In genomic region chrX:144134448-144135119, GRCh38 we compare ENCODE assay signal across 7 cellular contexts.
A peak's percentile ranks its signal among the peaks of the same experiment; 100 is the strongest.
DNase-seq lines count a peak whose midpoint lies in the region; ATAC-seq, FAIRE-seq and TF ChIP-seq lines count a peak whose summit lies in the region.
"Not testable (repeated sequence)": the region's sequence is repeated elsewhere in the genome, so short reads cannot be mapped to it uniquely, and the experiment has no call there.

No MANE protein-coding gene starts in this region.

- not testable (repeated sequence) for H3K27ac ChIP-seq in mammary epithelial cell (ENCODE audit: insufficient read depth, low read depth, low read length); lung (ENCODE audit: low read depth in 1 of 2, low read length in 1 of 2)

- CTCF ChIA-PET in AG04449 (lab: Yijun Ruan, JAX); mammary epithelial cell (lab: Charles Lee; ENCODE audit: low non-redundant PET): not testable (repeated sequence)

- TF ChIP-seq CTCF in AG04449 (IDR thresholded peaks at IDR 0.05; ENCODE audit: insufficient read depth, low read length, missing control alignments); mammary epithelial cell (conservative IDR thresholded peaks at IDR 0.05 in 1 of 2, IDR thresholded peaks at IDR 0.05 in 1 of 2; ENCODE audit: extremely low read depth in 1 of 2, insufficient read depth in 1 of 2, low read depth in 1 of 2, low read length in 2 of 2); lung (IDR thresholded peaks at IDR 0.05; ENCODE audit: control extremely low read depth, extremely low read depth): not testable (repeated sequence)

- not testable (repeated sequence) for H3K4me3 ChIP-seq in AG04449 (ENCODE audit: low read depth, low read length); mammary epithelial cell (replicated peaks in 1 of 3; ENCODE audit: insufficient read depth in 1 of 3, low read depth in 2 of 3, low read length in 3 of 3); lung

- TF ChIP-seq POLR2A in H54 (IDR thresholded peaks at IDR 0.05; ENCODE audit: low read depth, low read length), result not testable (repeated sequence)

- in situ Hi-C loops in mammary epithelial cell (cut with MboI; ENCODE audit: low sequenced_read_pairs in 2 of 2), result not testable (repeated sequence)

- DNase-seq in AG04449 (ENCODE audit: low read depth, low spot score), result peak; percentile 0
- not testable (repeated sequence) for DNase-seq in H54 (ENCODE audit: insufficient read length, low spot score); lung (ENCODE audit: low spot score)
- DNase-seq in mammary epithelial cell, result peak; percentile 10
- DNase-seq in fibroblast of gingiva (ENCODE audit: low read depth), result peak; percentile 1
- DNase-seq in iris pigment epithelial cell (ENCODE audit: low read depth), result peak; percentile 27

- FAIRE-seq in H54 (lab: Jason Lieb, UNC), result peak; percentile 33

- POLR2A ChIA-PET in AG04449 (lab: Yijun Ruan, JAX), result not testable (repeated sequence)

- not testable (repeated sequence) for H3K9ac ChIP-seq in mammary epithelial cell (ENCODE audit: insufficient read depth, low read length)

- ATAC-seq in SK-N-SH treated with all-trans-retinoic acid at 6 μM for 48 hours (peak; percentile 69), lung (ENCODE audit: insufficient read depth, low FRiP score) (peak; percentile 47)

- not testable (repeated sequence) for BruUV-seq in mammary epithelial cell (replicated peaks; lab: Mats Ljungman, UMichigan)

- intact Hi-C loops in mammary epithelial cell (cut with micrococcal nuclease), result not testable (repeated sequence)

- dilution Hi-C loops in mammary epithelial cell (cut with HindIII; ENCODE audit: low sequenced_read_pairs), result not testable (repeated sequence)

- H3K79me2 ChIP-seq in mammary epithelial cell (ENCODE audit: insufficient read depth, low read length), result not testable (repeated sequence)

- H3K4me2 ChIP-seq in mammary epithelial cell (ENCODE audit: insufficient read depth, low read depth, low read length), result not testable (repeated sequence)

- WGBS in mammary epithelial cell (ENCODE audit: low coverage, missing lambda C conversion rate), result 0% methylated on average over 1 of the region's 2 CpGs
- 45 to 78% methylated on average over 1 of the region's 2 CpGs for WGBS in lung, 2 donors

- not testable (repeated sequence) for H3K9me3 ChIP-seq in mammary epithelial cell (replicated peaks; ENCODE audit: insufficient read depth, low read length); lung (ENCODE audit: control insufficient read depth in 2 of 2, insufficient read depth in 1 of 2, low read length in 1 of 2)

- not testable (repeated sequence) for H3K4me1 ChIP-seq in mammary epithelial cell (ENCODE audit: insufficient read depth, low read length); lung (ENCODE audit: control insufficient read depth in 2 of 2, insufficient read depth in 2 of 2, low read length in 2 of 2)

- not testable (repeated sequence) for H3K27me3 ChIP-seq in mammary epithelial cell (ENCODE audit: insufficient read depth, low read length); lung (ENCODE audit: control insufficient read depth, insufficient read depth)

- H3K36me3 ChIP-seq in mammary epithelial cell (ENCODE audit: insufficient read depth, low read length); lung (ENCODE audit: control insufficient read depth in 2 of 2, insufficient read depth in 2 of 2, low read length in 2 of 2): not testable (repeated sequence)

- H4K20me1 ChIP-seq in mammary epithelial cell (ENCODE audit: insufficient read depth, low read length), result not testable (repeated sequence)

- H2AFZ ChIP-seq in mammary epithelial cell (ENCODE audit: low read depth, low read length), result not testable (repeated sequence)
